In genomic region chr9:18320046-18320445, GRCh38 we compare ENCODE assay signal across 26 cellular contexts.
DNase-seq lines count a peak whose midpoint lies in the region; ATAC-seq and TF ChIP-seq lines count a peak whose summit lies in the region.
"Had no signal": no experiment of that assay in that cellular context is flagged by ENCODE, and none has a peak within 500 bp of the region (broad histone marks: within the 10 kb centered on the region; RNA-seq: fewer than 3 reads in every experiment).

No MANE protein-coding gene starts in this region.

- no peaks in the 10 kb centered on the region for H3K9me3 ChIP-seq in cardiac muscle cell (ENCODE audit: low read depth)
- no peaks in the 10 kb centered on the region for H3K9me3 ChIP-seq in right cardiac atrium (ENCODE audit: control insufficient read depth, low read length)
- H3K9me3 ChIP-seq in effector memory CD4-positive, alpha-beta T cell (ENCODE audit: control insufficient read depth, low read length), result no peaks in the 10 kb centered on the region
- H3K9me3 ChIP-seq: upper lobe of left lung had no signal

- H3K27me3 ChIP-seq in cardiac muscle cell, result no peaks in the 10 kb centered on the region
- H3K27me3 ChIP-seq in right cardiac atrium (ENCODE audit: control insufficient read depth, insufficient read depth), result no peaks in the 10 kb centered on the region
- no peaks in the 10 kb centered on the region for H3K27me3 ChIP-seq in effector memory CD4-positive, alpha-beta T cell (replicated peaks; ENCODE audit: control insufficient read depth, insufficient read depth, low read length, poor library complexity, severe bottlenecking)
- H3K27me3 ChIP-seq: foreskin keratinocyte, upper lobe of left lung had no signal

- DNase-seq in cardiac muscle cell (ENCODE audit: low read depth in 1 of 2, low spot score in 1 of 2), result peak in 1 of 2 donors; percentile 20
- no peak for DNase-seq in right cardiac atrium
- DNase-seq in amniotic epithelial cell (ENCODE audit: low read depth), result peak; percentile 21
- peak; percentile 39 for DNase-seq in fibroblast of peridontal ligament (ENCODE audit: extremely low read depth)
- DNase-seq in iPS-NIHi11 (ENCODE audit: low spot score), result no peak
- no peak for DNase-seq in activated CD8-positive, alpha-beta memory T cell treated with anti-CD3 and anti-CD28 coated beads for 24 hours
- no peak for DNase-seq in effector memory CD4-positive, alpha-beta T cell
- no peak for DNase-seq in activated CD4-positive, alpha-beta T cell treated with anti-CD3 and anti-CD28 coated beads, Interleukin-2, amount 50 U/mL, for 48 hours
- DNase-seq: activated CD4-positive, alpha-beta T cell treated with anti-CD3 and anti-CD28 coated beads for 48 hours; activated CD8-positive, alpha-beta memory T cell treated with anti-CD3 and anti-CD28 coated beads, Interleukin-2, amount 50 U/mL, for 4 hours; effector memory CD8-positive, alpha-beta T cell; foreskin keratinocyte; GF-D8; hypothalamus; KBM-7; mammary epithelial cell; NCI-H1092; NCI-H2081; NCI-H510A treated with DMSO at 0.1 percent for 48 hours; posterior cingulate gyrus; small intestine; stimulated activated CD4-positive, alpha-beta T cell treated with anti-CD3 and anti-CD28 coated beads, Interleukin-4, amount 100 ng/mL, for 4 hours; T-cell; upper lobe of left lung had no signal

- no peaks in the 10 kb centered on the region for H3K36me3 ChIP-seq in cardiac muscle cell
- no peaks in the 10 kb centered on the region for H3K36me3 ChIP-seq in effector memory CD4-positive, alpha-beta T cell (ENCODE audit: control insufficient read depth, insufficient read depth, low read length)
- H3K36me3 ChIP-seq: upper lobe of left lung had no signal

- intact Hi-C loops in right cardiac atrium (cut with DNase I), result no loop called here

- ATAC-seq in right cardiac atrium, result no peak
- ATAC-seq: effector memory CD8-positive, alpha-beta T cell; foreskin keratinocyte; GM12878; T-cell had no signal

- H3K4me1 ChIP-seq in cardiac muscle cell (ENCODE audit: low read depth), result no peaks in the 10 kb centered on the region
- no peaks in the 10 kb centered on the region for H3K4me1 ChIP-seq in right cardiac atrium (ENCODE audit: control insufficient read depth, insufficient read depth, low read length)
- no peaks in the 10 kb centered on the region for H3K4me1 ChIP-seq in effector memory CD4-positive, alpha-beta T cell (ENCODE audit: control insufficient read depth, insufficient read depth, low read length, poor library complexity, severe bottlenecking)
- H3K4me1 ChIP-seq: foreskin keratinocyte, upper lobe of left lung had no signal

- no peak overlapping the region for H3K27ac ChIP-seq in cardiac muscle cell
- no peak overlapping the region for H3K27ac ChIP-seq in right cardiac atrium (ENCODE audit: low read length)
- H3K27ac ChIP-seq in effector memory CD4-positive, alpha-beta T cell (ENCODE audit: insufficient read depth, low read length, poor library complexity, severe bottlenecking), result no peak overlapping the region
- H3K27ac ChIP-seq: 22Rv1, foreskin keratinocyte, upper lobe of left lung had no signal

- peak; percentile 20 for TF ChIP-seq CTCF in cardiac muscle cell (IDR thresholded peaks at IDR 0.05; ENCODE audit: low read depth, low read length)

- WGBS in right cardiac atrium, result 33% methylated on average over 1 of the region's 1 CpG

- H3K4me3 ChIP-seq in cardiac muscle cell (no peak overlapping the region), right cardiac atrium (ENCODE audit: low read length) (no peak overlapping the region)
- H3K4me3 ChIP-seq in effector memory CD4-positive, alpha-beta T cell (ENCODE audit: insufficient read depth, low read depth, low read length, poor library complexity, severe bottlenecking), result no peak overlapping the region
- H3K4me3 ChIP-seq: GM12878, upper lobe of left lung had no signal

Comparison
In these comparisons a context has a peak if more than half of its experiments do, and no peak if none do; other contexts are left out.
1. DNase-seq: peak in amniotic epithelial cell (single experiment) and fibroblast of peridontal ligament (single experiment); none in right cardiac atrium (0 of 3), iPS-NIHi11 (single experiment), activated CD8-positive, alpha-beta memory T cell treated with anti-CD3 and anti-CD28 coated beads for 24 hours (single experiment), effector memory CD4-positive, alpha-beta T cell (0 of 3) and activated CD4-positive, alpha-beta T cell treated with anti-CD3 and anti-CD28 coated beads, Interleukin-2, amount 50 U/mL, for 48 hours (0 of 2).